Comparison of ENCODE assay signal across 21 cellular contexts in the genomic region with DNA sequence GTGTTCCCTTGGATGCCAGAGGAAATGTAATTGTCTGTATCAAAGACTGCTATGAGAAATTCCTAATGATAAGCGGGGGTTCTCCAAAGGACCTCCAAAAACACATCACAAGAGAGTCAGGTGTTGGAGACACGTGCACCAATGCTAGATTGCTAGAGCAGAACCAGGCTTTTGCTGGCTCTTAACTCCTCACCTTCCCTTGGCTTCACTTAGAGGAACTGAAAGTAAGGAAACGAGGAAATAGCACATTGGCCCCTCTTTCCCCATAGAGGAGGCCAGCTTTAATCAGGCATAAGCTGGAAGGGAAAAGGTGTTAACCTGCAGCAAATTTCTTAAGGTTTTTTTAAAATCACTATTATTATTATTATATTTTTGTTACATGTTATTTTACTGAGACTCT. TPM values are rescaled to one million over a fixed set of nuclear protein-coding genes. Genes with fewer than 3 reads are reported as not detected.
"Had no signal": no experiment of that assay in that cellular context is flagged by ENCODE, and none has a peak within 500 bp of the region (broad histone marks: within the 10 kb centered on the region; RNA-seq: fewer than 3 reads in every experiment).

No MANE protein-coding gene starts in this region.

- ATAC-seq: heart left ventricle, lower lobe of right lung had no signal

- H3K36me3 Mint-ChIP-seq: neural progenitor cell had no signal

- H3K9me3 ChIP-seq: heart left ventricle, lower lobe of right lung, right lobe of liver, spleen, stomach, thoracic aorta had no signal

- H2AFZ ChIP-seq: neural progenitor cell had no signal

- H3K27ac Mint-ChIP-seq: activated CD4-positive, alpha-beta memory T cell treated with anti-CD3 and anti-CD28 coated beads, Interleukin-2, amount 10 ng/mL, durations not matched to agents 7 days and 5 days; activated T-cell treated with anti-CD3 and anti-CD28 coated beads, Interleukin-2, amount 50 U/mL, for 24 hours; neural progenitor cell had no signal

- H3K9ac ChIP-seq: neural progenitor cell had no signal

- H3K27ac ChIP-seq: epithelial cell of prostate, heart left ventricle, lower lobe of right lung, neural progenitor cell, right lobe of liver, spleen, stomach, thoracic aorta had no signal

- H3K4me2 ChIP-seq: neural progenitor cell had no signal

- H3K4me3 ChIP-seq: heart left ventricle, lower lobe of right lung, neural progenitor cell, right lobe of liver, spleen, stomach, thoracic aorta had no signal

- H3K9me3 Mint-ChIP-seq: activated CD4-positive, alpha-beta memory T cell treated with anti-CD3 and anti-CD28 coated beads, Interleukin-2, amount 10 ng/mL, durations not matched to agents 7 days and 5 days; activated T-cell treated with anti-CD3 and anti-CD28 coated beads, Interleukin-2, amount 50 U/mL, for 24 hours; neural progenitor cell had no signal

- DNase-seq: activated CD4-positive, alpha-beta memory T cell treated with anti-CD3 and anti-CD28 coated beads, Interleukin-2, amount 10 ng/mL, durations not matched to agents 7 days and 5 days; activated CD4-positive, alpha-beta T cell treated with anti-CD3 and anti-CD28 coated beads for 4 hours; activated effector memory CD4-positive, alpha-beta T cell treated with Interleukin-2 at 50 U/mL for 16 hours; activated naive CD4-positive, alpha-beta T cell treated with anti-CD3 and anti-CD28 coated beads, Interleukin-2, amount 50 U/mL, for 16 hours; activated T-cell treated with anti-CD3 and anti-CD28 coated beads, Interleukin-2, amount 50 U/mL, for 24 hours; dermis blood vessel endothelial cell; foreskin melanocyte; heart left ventricle; lower lobe of right lung; right lobe of liver; spleen; stimulated activated CD4-positive, alpha-beta T cell treated with anti-CD3 and anti-CD28 coated beads, Interleukin-1b, Interleukin-23, amount 100 ng/mL, for 48 hours; stomach had no signal

- H3K4me1 ChIP-seq: lower lobe of right lung, neural progenitor cell, right lobe of liver, spleen, stomach had no signal

- H3K4me1 Mint-ChIP-seq: activated CD4-positive, alpha-beta memory T cell treated with anti-CD3 and anti-CD28 coated beads, Interleukin-2, amount 10 ng/mL, durations not matched to agents 7 days and 5 days; neural progenitor cell had no signal

- H3K27me3 ChIP-seq: neural progenitor cell, right lobe of liver, stomach had no signal

- H3K36me3 ChIP-seq: heart left ventricle, lower lobe of right lung, neural progenitor cell, spleen, stomach, thoracic aorta had no signal

- H3K4me3 Mint-ChIP-seq: activated CD4-positive, alpha-beta memory T cell treated with anti-CD3 and anti-CD28 coated beads, Interleukin-2, amount 10 ng/mL, durations not matched to agents 7 days and 5 days; activated T-cell treated with anti-CD3 and anti-CD28 coated beads, Interleukin-2, amount 50 U/mL, for 24 hours; neural progenitor cell had no signal

RNA-seq across cellular contexts. Expression of gene OTC, which starts 13.5 kb away (rescaled TPM):
- total RNA-seq: activated CD4-positive, alpha-beta memory T cell treated with anti-CD3 and anti-CD28 coated beads, Interleukin-2, amount 10 ng/mL, durations not matched to agents 7 days and 5 days; chondrocyte; fibroblast of lung; heart left ventricle; osteocyte; pulmonary artery endothelial cell; spleen; ureter had no signal
- polyA plus RNA-seq: fibroblast of lung, stomach had no signal
